Comparison of ENCODE assay signal across 9 cellular contexts in the genomic region with DNA sequence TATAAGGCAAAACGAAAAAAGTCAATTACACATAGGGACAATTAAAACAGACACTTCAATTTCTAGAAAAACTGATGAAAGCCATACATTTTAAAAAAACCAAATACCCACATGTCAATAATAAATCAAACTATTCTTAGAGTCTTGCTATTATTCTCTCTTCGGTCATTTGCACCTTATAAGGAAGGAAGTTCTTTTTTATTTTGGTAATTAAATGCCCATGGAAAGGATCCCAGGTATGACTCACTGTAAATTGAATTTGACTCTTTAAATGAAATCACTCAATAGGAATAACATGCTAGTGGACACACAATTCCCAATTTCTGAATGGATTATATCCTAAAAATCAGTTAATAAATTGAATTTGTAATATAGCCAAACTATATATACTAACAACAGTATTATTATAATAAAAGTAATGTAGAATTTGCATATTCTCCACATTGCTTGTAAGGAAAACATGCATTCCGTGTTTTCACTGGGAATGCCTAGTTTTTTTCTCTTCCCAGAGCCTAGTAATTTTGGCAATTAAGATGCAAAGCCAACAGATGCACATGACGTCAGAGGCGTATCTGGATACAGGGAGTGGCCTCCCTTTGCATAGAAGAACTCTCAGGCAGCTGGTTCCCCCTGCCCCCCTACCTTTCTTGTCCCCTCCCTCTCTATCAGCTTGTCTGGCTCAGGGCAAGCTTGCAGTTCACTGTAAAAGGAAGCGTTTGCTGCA.
A peak's percentile ranks its signal among the peaks of the same experiment; 100 is the strongest.
DNase-seq lines count a peak whose midpoint lies in the region; ATAC-seq and TF ChIP-seq lines count a peak whose summit lies in the region.
"Had no signal": no experiment of that assay in that cellular context is flagged by ENCODE, and none has a peak within 500 bp of the region (broad histone marks: within the 10 kb centered on the region; RNA-seq: fewer than 3 reads in every experiment).

No MANE protein-coding gene starts in this region.

- POLR2A ChIA-PET in HEK293 (lab: Yijun Ruan, JAX), result no interaction called here

- no peak for TF ChIP-seq CTCF in HEK293 (tag by site-specific recombination; IDR thresholded peaks at IDR 0.05)
- no peak for TF ChIP-seq CTCF in sigmoid colon (IDR thresholded peaks at IDR 0.05)
- TF ChIP-seq CTCF in testis (IDR thresholded peaks at IDR 0.05), result no peak
- TF ChIP-seq CTCF in esophagus squamous epithelium (IDR thresholded peaks at IDR 0.05), result no peak

- peak in 1 of 4 donors; percentile 13 for TF ChIP-seq EP300 in sigmoid colon (IDR thresholded peaks at IDR 0.05)

- H3K36me3 ChIP-seq in HEK293 (ENCODE audit: control insufficient read depth in 2 of 2, insufficient read depth in 1 of 2, low read length in 2 of 2) (no peaks in the 10 kb centered on the region), sigmoid colon (peaks cover 0 to 41% (median 0%) of the 10 kb centered on the region in 4 donors), testis (ENCODE audit: low read depth, missing control alignments) (no peaks in the 10 kb centered on the region), esophagus squamous epithelium (peaks cover 0 to 43% (median 0%) of the 10 kb centered on the region in 3 donors)

- H3K27ac ChIP-seq in HEK293 (ENCODE audit: extremely low read depth, low read depth, low read length) (no peak overlapping the region), sigmoid colon (peak overlapping the region in 3 of 4 donors; percentile 40 to 66 (median 54)), testis (no peak overlapping the region), esophagus squamous epithelium (no peak overlapping the region)

- CTCF ChIA-PET in HEK293 (lab: Yijun Ruan, JAX), result no interaction called here

- H3K4me3 ChIP-seq in HEK293 (ENCODE audit: low read depth, low read length) (no peak overlapping the region), sigmoid colon (no peak overlapping the region), testis (no peak overlapping the region), esophagus squamous epithelium (no peak overlapping the region)

- H3K27me3 ChIP-seq in sigmoid colon, result no peaks in the 10 kb centered on the region
- H3K27me3 ChIP-seq in testis, result no peaks in the 10 kb centered on the region
- no peaks in the 10 kb centered on the region for H3K27me3 ChIP-seq in esophagus squamous epithelium

- DNase-seq in NCI-H524 treated with DMSO at 0.1 percent for 48 hours (lab: John Stamatoyannopoulos, UW), result peak; percentile 82
- peak; percentile 58 for DNase-seq in fibroblast of peridontal ligament (ENCODE audit: extremely low read depth)
- DNase-seq in sigmoid colon, result no peak
- DNase-seq in testis, result no peak
- DNase-seq in activated CD4-positive, alpha-beta T cell treated with anti-CD3 and anti-CD28 coated beads, Interleukin-2, amount 50 U/mL, for 48 hours, result no peak
- DNase-seq in esophagus squamous epithelium (lab: John Stamatoyannopoulos, UW), result no peak
- DNase-seq: NCI-H226 had no signal

- ATAC-seq in HG03159 (IDR thresholded peaks at IDR 0.05; ENCODE audit: unreplicated experiment), result no peak

- 48 to 75% methylated on average over 6 of the region's 6 CpGs for WGBS in sigmoid colon, 2 donors
- 71 to 77% methylated on average over 6 of the region's 6 CpGs for WGBS in testis, 2 donors
- 57 to 58% methylated on average over 6 of the region's 6 CpGs for WGBS in esophagus squamous epithelium, 2 donors

- H3K4me1 ChIP-seq in HEK293 (ENCODE audit: control insufficient read depth, insufficient read depth, low read length) (peaks cover 13% of the 10 kb centered on the region; the same call in 1 of the 2 replicates), sigmoid colon (peaks cover 0 to 25% (median 22%) of the 10 kb centered on the region in 4 donors), testis (peaks cover 3% of the 10 kb centered on the region), esophagus squamous epithelium (peaks cover 0 to 16% (median 3%) of the 10 kb centered on the region in 3 donors)

- intact Hi-C loops in sigmoid colon (cut with DNase I) (no loop called here), testis (cut with DNase I; ENCODE audit: low total_unique reads) (no loop called here), esophagus squamous epithelium (cut with DNase I) (no loop called here)

- TF ChIP-seq POLR2A in sigmoid colon (IDR thresholded peaks at IDR 0.05) (no peak), testis (IDR thresholded peaks at IDR 0.05) (no peak), esophagus squamous epithelium (IDR thresholded peaks at IDR 0.05) (no peak)

- no peaks in the 10 kb centered on the region for H3K9me3 ChIP-seq in HEK293 (ENCODE audit: control insufficient read depth, insufficient read depth, low read depth, low read length)
- H3K9me3 ChIP-seq in sigmoid colon, result no peaks in the 10 kb centered on the region
- no peaks in the 10 kb centered on the region for H3K9me3 ChIP-seq in testis
- H3K9me3 ChIP-seq in esophagus squamous epithelium, result no peaks in the 10 kb centered on the region

TF ChIP-seq in HEK293, 187 proteins besides CTCF, POLR2A, EP300 and RAD21 (continues in another document):
- TF ChIP-seq ZFP3 (tag by site-specific recombination; IDR thresholded peaks at IDR 0.05; ENCODE audit: low read depth) (no peak), ZNF37A (tag by site-specific recombination; IDR thresholded peaks at IDR 0.05) (no peak), ZBTB7A (tag by site-specific recombination; IDR thresholded peaks at IDR 0.05; ENCODE audit: low read depth) (no peak), SCRT2 (tag by site-specific recombination; IDR thresholded peaks at IDR 0.05) (no peak), IKZF3 (tag by site-specific recombination; IDR thresholded peaks at IDR 0.05) (0 out of 2 replicates have a peak, but pooled peaks have one; percentile 28), ZNF2 (tag by site-specific recombination; IDR thresholded peaks at IDR 0.05) (no peak), ZNF629 (tag by site-specific recombination; IDR thresholded peaks at IDR 0.05) (peak; percentile 81), KLF7 (tag by site-specific recombination; IDR thresholded peaks at IDR 0.05; ENCODE audit: borderline replicate concordance) (no peak), ZBTB17 (tag by site-specific recombination; IDR thresholded peaks at IDR 0.05) (no peak), ZBTB21 (tag by site-specific recombination; IDR thresholded peaks at IDR 0.05) (0 out of 2 replicates have a peak, but pooled peaks have one; percentile 25), SETDB1 (IDR thresholded peaks at IDR 0.05; ENCODE audit: insufficient read length, low read length) (no peak), ZNF19 (tag by site-specific recombination; IDR thresholded peaks at IDR 0.05; ENCODE audit: low read depth) (no peak), ZXDB (tag by site-specific recombination; IDR thresholded peaks at IDR 0.05) (no peak), ZNF785 (tag by site-specific recombination; IDR thresholded peaks at IDR 0.05) (no peak), ZNF768 (tag by site-specific recombination; IDR thresholded peaks at IDR 0.05) (no peak), ZNF24 (tag by site-specific recombination; IDR thresholded peaks at IDR 0.05) (no peak), ZNF174 (tag by site-specific recombination; IDR thresholded peaks at IDR 0.05) (no peak)
- TF ChIP-seq, protein P1, sequence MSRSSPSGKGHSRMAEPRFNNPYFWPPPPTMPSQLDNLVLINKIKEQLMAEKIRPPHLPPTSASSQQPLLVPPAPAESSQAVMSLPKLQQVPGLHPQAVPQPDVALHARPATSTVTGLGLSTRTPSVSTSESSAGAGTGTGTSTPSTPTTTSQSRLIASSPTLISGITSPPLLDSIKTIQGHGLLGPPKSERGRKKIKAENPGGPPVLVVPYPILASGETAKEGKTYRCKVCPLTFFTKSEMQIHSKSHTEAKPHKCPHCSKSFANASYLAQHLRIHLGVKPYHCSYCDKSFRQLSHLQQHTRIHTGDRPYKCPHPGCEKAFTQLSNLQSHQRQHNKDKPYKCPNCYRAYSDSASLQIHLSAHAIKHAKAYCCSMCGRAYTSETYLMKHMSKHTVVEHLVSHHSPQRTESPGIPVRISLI (tag by site-specific recombination; IDR thresholded peaks at IDR 0.05), result peak; percentile 93
- TF ChIP-seq, protein P2, sequence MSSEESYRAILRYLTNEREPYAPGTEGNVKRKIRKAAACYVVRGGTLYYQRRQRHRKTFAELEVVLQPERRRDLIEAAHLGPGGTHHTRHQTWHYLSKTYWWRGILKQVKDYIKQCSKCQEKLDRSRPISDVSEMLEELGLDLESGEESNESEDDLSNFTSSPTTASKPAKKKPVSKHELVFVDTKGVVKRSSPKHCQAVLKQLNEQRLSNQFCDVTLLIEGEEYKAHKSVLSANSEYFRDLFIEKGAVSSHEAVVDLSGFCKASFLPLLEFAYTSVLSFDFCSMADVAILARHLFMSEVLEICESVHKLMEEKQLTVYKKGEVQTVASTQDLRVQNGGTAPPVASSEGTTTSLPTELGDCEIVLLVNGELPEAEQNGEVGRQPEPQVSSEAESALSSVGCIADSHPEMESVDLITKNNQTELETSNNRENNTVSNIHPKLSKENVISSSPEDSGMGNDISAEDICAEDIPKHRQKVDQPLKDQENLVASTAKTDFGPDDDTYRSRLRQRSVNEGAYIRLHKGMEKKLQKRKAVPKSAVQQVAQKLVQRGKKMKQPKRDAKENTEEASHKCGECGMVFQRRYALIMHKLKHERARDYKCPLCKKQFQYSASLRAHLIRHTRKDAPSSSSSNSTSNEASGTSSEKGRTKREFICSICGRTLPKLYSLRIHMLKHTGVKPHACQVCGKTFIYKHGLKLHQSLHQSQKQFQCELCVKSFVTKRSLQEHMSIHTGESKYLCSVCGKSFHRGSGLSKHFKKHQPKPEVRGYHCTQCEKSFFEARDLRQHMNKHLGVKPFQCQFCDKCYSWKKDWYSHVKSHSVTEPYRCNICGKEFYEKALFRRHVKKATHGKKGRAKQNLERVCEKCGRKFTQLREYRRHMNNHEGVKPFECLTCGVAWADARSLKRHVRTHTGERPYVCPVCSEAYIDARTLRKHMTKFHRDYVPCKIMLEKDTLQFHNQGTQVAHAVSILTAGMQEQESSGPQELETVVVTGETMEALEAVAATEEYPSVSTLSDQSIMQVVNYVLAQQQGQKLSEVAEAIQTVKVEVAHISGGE (tag by site-specific recombination; conservative IDR thresholded peaks at IDR 0.05; ENCODE audit: low read depth), result no peak

Comparison
In these comparisons a context has a peak if more than half of its experiments do, and no peak if none do; other contexts are left out.
1. H3K27ac ChIP-seq: peak in sigmoid colon (3 of 4); none in HEK293 (single experiment), testis (0 of 2) and esophagus squamous epithelium (0 of 4).
2. DNase-seq: peak in NCI-H524 treated with DMSO at 0.1 percent for 48 hours (single experiment) and fibroblast of peridontal ligament (single experiment); none in sigmoid colon (single experiment), testis (single experiment), activated CD4-positive, alpha-beta T cell treated with anti-CD3 and anti-CD28 coated beads, Interleukin-2, amount 50 U/mL, for 48 hours (0 of 2) and esophagus squamous epithelium (single experiment).